Comparison of ENCODE assay signal across 14 cellular contexts in the genomic region with DNA sequence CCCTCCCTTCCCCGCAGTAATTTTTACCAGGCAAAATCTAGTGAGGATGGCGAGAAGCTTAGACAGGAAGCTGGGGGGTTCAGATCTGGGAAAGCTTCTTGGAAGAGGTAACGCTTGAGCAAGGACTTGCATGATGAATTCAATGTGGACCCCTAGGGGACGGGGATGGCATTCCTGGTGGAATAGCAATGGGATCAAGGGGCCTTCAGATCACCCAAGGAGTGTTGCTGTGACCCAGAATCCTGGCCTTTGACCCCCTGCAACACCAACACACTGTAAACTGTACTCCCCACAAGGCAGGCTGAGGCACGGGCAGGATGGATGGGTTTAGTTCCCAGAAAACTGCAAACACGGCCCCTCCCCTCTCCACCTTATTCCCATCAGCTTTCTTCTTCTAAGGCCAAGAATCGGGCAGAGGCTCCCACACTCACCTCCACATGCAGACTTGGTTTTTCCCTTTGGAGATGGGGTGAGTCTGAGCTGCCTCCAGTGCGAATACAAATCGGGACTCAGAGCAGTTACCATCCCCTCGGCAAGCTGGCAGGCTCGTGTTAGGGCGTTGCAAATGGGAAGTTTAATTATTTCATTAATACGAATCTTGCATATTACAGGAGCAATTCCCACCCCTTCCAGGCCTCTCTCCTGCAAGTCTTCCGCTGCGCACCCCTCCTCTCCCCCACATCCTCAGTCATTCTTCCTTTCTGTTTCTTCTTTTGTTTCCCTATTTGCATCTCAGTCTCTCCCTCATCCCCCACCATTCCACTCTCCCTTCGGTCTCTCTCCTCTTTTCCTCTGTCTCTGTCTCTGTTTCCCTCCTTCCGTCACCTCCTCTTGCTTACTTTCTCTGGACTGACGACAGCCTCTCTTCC. TPM values are rescaled to one million over a fixed set of nuclear protein-coding genes. Genes with fewer than 3 reads are reported as not detected.
"Had no signal": no experiment of that assay in that cellular context is flagged by ENCODE, and none has a peak within 500 bp of the region (broad histone marks: within the 10 kb centered on the region; RNA-seq: fewer than 3 reads in every experiment).

No MANE protein-coding gene starts in this region.

- H3K4me1 Mint-ChIP-seq: activated naive CD4-positive, alpha-beta T cell treated with anti-CD3 and anti-CD28 coated beads, Interleukin-2, amount 50 U/mL, for 24 hours had no signal

- H3K9me3 Mint-ChIP-seq: activated naive CD4-positive, alpha-beta T cell treated with anti-CD3 and anti-CD28 coated beads, Interleukin-2, amount 50 U/mL, for 24 hours; type B pancreatic cell had no signal

- H3K27ac Mint-ChIP-seq: activated naive CD4-positive, alpha-beta T cell treated with anti-CD3 and anti-CD28 coated beads, Interleukin-2, amount 50 U/mL, for 24 hours; nephron progenitor cell; progenitor cell of endocrine pancreas; stimulated activated naive B cell treated with anti-CD40 and anti-IgM and Interleukin-4, amounts not matched to agents 10 μg/mL and 1 μg/mL and 100 μg/mL, for 72 hours; T-helper 17 cell; type B pancreatic cell had no signal

- H3K27me3 Mint-ChIP-seq: progenitor cell of endocrine pancreas had no signal

- DNase-seq: activated CD4-positive, alpha-beta T cell treated with anti-CD3 and anti-CD28 coated beads, Interleukin-2, amount 50 U/mL, for 1 hour; activated CD4-positive, CD25-positive, alpha-beta regulatory T cell; activated T-cell treated with anti-CD3 and anti-CD28 coated beads for 4 hours; dermis blood vessel endothelial cell; nephron progenitor cell; right cardiac atrium; stimulated activated naive B cell treated with anti-CD40 and anti-IgM and Interleukin-4, amounts not matched to agents 10 μg/mL and 1 μg/mL and 100 μg/mL, for 72 hours; T-helper 17 cell had no signal

- ATAC-seq: esophagus mucosa; left lobe of liver; right cardiac atrium; stimulated activated naive B cell treated with anti-CD40 and anti-IgM and Interleukin-4, amounts not matched to agents 10 μg/mL and 1 μg/mL and 100 μg/mL, for 72 hours; T-helper 17 cell had no signal

- H3K4me3 Mint-ChIP-seq: activated naive CD4-positive, alpha-beta T cell treated with anti-CD3 and anti-CD28 coated beads, Interleukin-2, amount 50 U/mL, for 24 hours; nephron progenitor cell; stimulated activated naive B cell treated with anti-CD40 and anti-IgM and Interleukin-4, amounts not matched to agents 10 μg/mL and 1 μg/mL and 100 μg/mL, for 72 hours; T-helper 17 cell; type B pancreatic cell had no signal

RNA-seq across cellular contexts. Expression of a gene that starts 20.2 kb away (rescaled TPM):
- total RNA-seq: dermis blood vessel endothelial cell, esophagus mucosa, left lobe of liver, subcutaneous adipose tissue had no signal
